Comparison of ENCODE assay signal across 30 cellular contexts in genomic region chr3:60102154-60102553, GRCh38.
"Had no signal": no experiment of that assay in that cellular context is flagged by ENCODE, and none has a peak within 500 bp of the region (broad histone marks: within the 10 kb centered on the region; RNA-seq: fewer than 3 reads in every experiment).

No MANE protein-coding gene starts in this region.

- H3K4me1 Mint-ChIP-seq: stimulated activated effector memory CD8-positive, alpha-beta T cell treated with anti-CD3 and anti-CD28 coated beads, Interleukin-12 subunit alpha, Interleukin-12 subunit beta, amount 100 ng/mL, for 72 hours had no signal

- H3K27me3 Mint-ChIP-seq: natural killer cell treated with Interleukin-12 subunit alpha and Interleukin-12 subunit beta and Interleukin-15 and Interleukin-18, amount 100 ng/mL, for 72 hours; progenitor cell of endocrine pancreas; stimulated activated naive CD8-positive, alpha-beta T cell treated with anti-CD3 and anti-CD28 coated beads, Interleukin-15, Interleukin-2, amounts not matched to agents 100 ng/mL and 50 ng/mL, for 24 hours; type B pancreatic cell had no signal

- H3K27ac Mint-ChIP-seq: natural killer cell treated with Interleukin-12 subunit alpha and Interleukin-12 subunit beta and Interleukin-15 and Interleukin-18, amount 100 ng/mL, for 72 hours; nephron progenitor cell; progenitor cell of endocrine pancreas; stimulated activated effector memory CD8-positive, alpha-beta T cell treated with anti-CD3 and anti-CD28 coated beads, Interleukin-12 subunit alpha, Interleukin-12 subunit beta, amount 100 ng/mL, for 72 hours; stimulated activated naive B cell treated with anti-CD40 and anti-IgM and Interleukin-4, amounts not matched to agents 10 μg/mL and 1 μg/mL and 100 μg/mL, for 72 hours; stimulated activated naive CD8-positive, alpha-beta T cell treated with anti-CD3 and anti-CD28 coated beads, Interleukin-15, Interleukin-2, amounts not matched to agents 100 ng/mL and 50 ng/mL, for 24 hours had no signal

- DNase-seq: naive B cell; naive thymus-derived CD8-positive, alpha-beta T cell; nephron progenitor cell; nucleus accumbens; posterior cingulate gyrus; psoas muscle; sigmoid colon; spleen; stimulated activated CD4-positive, alpha-beta T cell treated with anti-CD3 and anti-CD28 coated beads, Interleukin-12 subunit alpha, Interleukin-12 subunit beta, amount 100 ng/mL, for 4 hours; stimulated activated CD4-positive, alpha-beta T cell treated with anti-CD3 and anti-CD28 coated beads, Interleukin-1b, Interleukin-23, amount 100 ng/mL, for 48 hours; stimulated activated CD4-positive, alpha-beta T cell treated with anti-CD3 and anti-CD28 coated beads, Interleukin-4, amount 100 ng/mL, for 1 hour; stimulated activated CD4-positive, alpha-beta T cell treated with anti-CD3 and anti-CD28 coated beads, Interleukin-4, amount 100 ng/mL, for 4 hours; stimulated activated naive B cell treated with anti-CD40 and anti-IgM and Interleukin-4, amounts not matched to agents 10 μg/mL and 1 μg/mL and 100 μg/mL, for 72 hours; stimulated activated naive CD4-positive, alpha-beta T cell treated with Interleukin-2 at 50 U/mL for 16 hours; thyroid gland; upper lobe of right lung; uterus had no signal

- H3K27ac ChIP-seq: neutrophil, parathyroid adenoma, psoas muscle, right lobe of liver, sigmoid colon, spleen, stomach, thoracic aorta, thyroid gland, tibial nerve, upper lobe of right lung, uterus had no signal

- H3K9me3 ChIP-seq: neutrophil, psoas muscle, right lobe of liver, sigmoid colon, spleen, stomach, thoracic aorta, thyroid gland, tibial nerve, upper lobe of right lung, uterus had no signal

- H3K36me3 ChIP-seq: neutrophil, right lobe of liver, sigmoid colon, spleen, stomach, thoracic aorta, thyroid gland, tibial nerve, upper lobe of right lung, uterus had no signal

- H3K4me3 ChIP-seq: psoas muscle, right lobe of liver, sigmoid colon, smooth muscle cell, spleen, stomach, thoracic aorta, thyroid gland, tibial nerve, upper lobe of right lung, uterus had no signal

- H3K4me3 Mint-ChIP-seq: naive B cell; naive thymus-derived CD8-positive, alpha-beta T cell; natural killer cell treated with Interleukin-12 subunit alpha and Interleukin-12 subunit beta and Interleukin-15 and Interleukin-18, amount 100 ng/mL, for 72 hours; nephron progenitor cell; neural crest cell; stimulated activated effector memory CD8-positive, alpha-beta T cell treated with anti-CD3 and anti-CD28 coated beads, Interleukin-12 subunit alpha, Interleukin-12 subunit beta, amount 100 ng/mL, for 72 hours; stimulated activated naive B cell treated with anti-CD40 and anti-IgM and Interleukin-4, amounts not matched to agents 10 μg/mL and 1 μg/mL and 100 μg/mL, for 72 hours; stimulated activated naive CD8-positive, alpha-beta T cell treated with anti-CD3 and anti-CD28 coated beads, Interleukin-15, Interleukin-2, amounts not matched to agents 100 ng/mL and 50 ng/mL, for 24 hours; type B pancreatic cell had no signal

- H3K4me1 ChIP-seq: psoas muscle, right lobe of liver, sigmoid colon, thyroid gland, tibial nerve, upper lobe of right lung, uterus had no signal

- H3K9me3 Mint-ChIP-seq: natural killer cell treated with Interleukin-12 subunit alpha and Interleukin-12 subunit beta and Interleukin-15 and Interleukin-18, amount 100 ng/mL, for 72 hours; stimulated activated effector memory CD8-positive, alpha-beta T cell treated with anti-CD3 and anti-CD28 coated beads, Interleukin-12 subunit alpha, Interleukin-12 subunit beta, amount 100 ng/mL, for 72 hours; stimulated activated naive B cell treated with anti-CD40 and anti-IgM and Interleukin-4, amounts not matched to agents 10 μg/mL and 1 μg/mL and 100 μg/mL, for 72 hours; stimulated activated naive CD8-positive, alpha-beta T cell treated with anti-CD3 and anti-CD28 coated beads, Interleukin-15, Interleukin-2, amounts not matched to agents 100 ng/mL and 50 ng/mL, for 24 hours; type B pancreatic cell had no signal

- H3K36me3 Mint-ChIP-seq: naive B cell; naive thymus-derived CD8-positive, alpha-beta T cell; natural killer cell treated with Interleukin-12 subunit alpha and Interleukin-12 subunit beta and Interleukin-15 and Interleukin-18, amount 100 ng/mL, for 72 hours; stimulated activated effector memory CD8-positive, alpha-beta T cell treated with anti-CD3 and anti-CD28 coated beads, Interleukin-12 subunit alpha, Interleukin-12 subunit beta, amount 100 ng/mL, for 72 hours; stimulated activated naive B cell treated with anti-CD40 and anti-IgM and Interleukin-4, amounts not matched to agents 10 μg/mL and 1 μg/mL and 100 μg/mL, for 72 hours; type B pancreatic cell had no signal

- ATAC-seq: naive thymus-derived CD8-positive, alpha-beta T cell; natural killer cell treated with Interleukin-12 subunit alpha and Interleukin-12 subunit beta and Interleukin-15 and Interleukin-18, amount 100 ng/mL, for 72 hours; psoas muscle; stimulated activated effector memory CD8-positive, alpha-beta T cell treated with anti-CD3 and anti-CD28 coated beads, Interleukin-12 subunit alpha, Interleukin-12 subunit beta, amount 100 ng/mL, for 72 hours; stimulated activated naive B cell treated with anti-CD40 and anti-IgM and Interleukin-4, amounts not matched to agents 10 μg/mL and 1 μg/mL and 100 μg/mL, for 72 hours; upper lobe of right lung had no signal

- H3K27me3 ChIP-seq: neutrophil, right lobe of liver, sigmoid colon, spleen, stomach, thyroid gland, tibial nerve, upper lobe of right lung, uterus had no signal
